ENCODE assay signal across 32 cellular contexts in genomic region chr1:155451199-155451598, GRCh38.
"Had no signal": no experiment of that assay in that cellular context is flagged by ENCODE, and none has a peak within 500 bp of the region (broad histone marks: within the 10 kb centered on the region; RNA-seq: fewer than 3 reads in every experiment).

No MANE protein-coding gene starts in this region.

- H3K27ac ChIP-seq: ascending aorta, cardiac muscle cell, WERI-Rb-1 had no signal

- FAIRE-seq: bronchial epithelial cell had no signal

- ATAC-seq: activated CD8-positive, alpha-beta T cell treated with anti-CD3 and anti-CD28 coated beads for 36 hours; activated naive CD4-positive, alpha-beta T cell treated with anti-CD3 and anti-CD28 coated beads, Interleukin-2, amount 50 U/mL, for 72 hours; activated T-cell treated with anti-CD3 and anti-CD28 coated beads, Interleukin-2, amount 50 U/mL, for 4 hours; activated T-cell treated with anti-CD3 and anti-CD28 coated beads, Interleukin-2, amount 50 U/mL, for 72 hours; activated T-helper 17 cell treated with anti-CD3 and anti-CD28 coated beads, Interleukin-2, amount 50 U/mL, for 72 hours; WTC11 had no signal

- H3K4me1 ChIP-seq: ascending aorta had no signal

- H3K9me3 ChIP-seq: ascending aorta had no signal

- H3K4me3 ChIP-seq: ascending aorta, cardiac muscle cell had no signal

- H3K27me3 ChIP-seq: ascending aorta, cardiac muscle cell had no signal

- DNase-seq: activated CD4-positive, alpha-beta memory T cell treated with anti-CD3 and anti-CD28 coated beads for 36 hours; activated CD4-positive, alpha-beta T cell treated with anti-CD3 and anti-CD28 coated beads for 4 hours; activated CD4-positive, alpha-beta T cell treated with anti-CD3 and anti-CD28 coated beads, Interleukin-2, amount 10 ng/mL, durations not matched to agents 7 days and 5 days; activated CD4-positive, alpha-beta T cell treated with anti-CD3 and anti-CD28 coated beads, Interleukin-2, amount 50 U/mL, for 4 hours; activated CD4-positive, CD25-positive, alpha-beta regulatory T cell; activated CD4-positive, CD25-positive, alpha-beta regulatory T cell treated with anti-CD3 and anti-CD28 coated beads, Interleukin-2, amount 50 U/mL, for 72 hours; activated CD8-positive, alpha-beta memory T cell treated with anti-CD3 and anti-CD28 coated beads, Interleukin-2, amount 50 U/mL, for 4 hours; activated CD8-positive, alpha-beta T cell treated with anti-CD3 and anti-CD28 coated beads for 36 hours; activated effector memory CD4-positive, alpha-beta T cell treated with anti-CD3 and anti-CD28 coated beads, Interleukin-2, amount 50 U/mL, for 16 hours; activated gamma-delta T cell treated with Interleukin-2 at 50 U/mL for 16 hours; activated naive CD4-positive, alpha-beta T cell; activated naive CD4-positive, alpha-beta T cell treated with anti-CD3 and anti-CD28 coated beads for 36 hours; activated naive CD4-positive, alpha-beta T cell treated with anti-CD3 and anti-CD28 coated beads, Interleukin-2, amount 50 U/mL, for 16 hours; activated naive CD8-positive, alpha-beta T cell treated with anti-CD3 and anti-CD28 coated beads for 36 hours; activated T-cell treated with anti-CD3 and anti-CD28 coated beads for 4 hours; activated T-cell treated with anti-CD3 and anti-CD28 coated beads, Interleukin-2, amount 50 U/mL, for 1 hour; activated T-cell treated with anti-CD3 and anti-CD28 coated beads, Interleukin-2, amount 50 U/mL, for 4 hours; activated T-cell treated with anti-CD3 and anti-CD28 coated beads, Interleukin-2, amount 50 U/mL, for 72 hours; amygdala; anterior cingulate cortex; caudate nucleus; SW 1271; T-helper 1 cell; T-helper 2 cell; T-helper 9 cell; WERI-Rb-1 had no signal
